17 cellular contexts compared by ENCODE assay signal in the genomic region with DNA sequence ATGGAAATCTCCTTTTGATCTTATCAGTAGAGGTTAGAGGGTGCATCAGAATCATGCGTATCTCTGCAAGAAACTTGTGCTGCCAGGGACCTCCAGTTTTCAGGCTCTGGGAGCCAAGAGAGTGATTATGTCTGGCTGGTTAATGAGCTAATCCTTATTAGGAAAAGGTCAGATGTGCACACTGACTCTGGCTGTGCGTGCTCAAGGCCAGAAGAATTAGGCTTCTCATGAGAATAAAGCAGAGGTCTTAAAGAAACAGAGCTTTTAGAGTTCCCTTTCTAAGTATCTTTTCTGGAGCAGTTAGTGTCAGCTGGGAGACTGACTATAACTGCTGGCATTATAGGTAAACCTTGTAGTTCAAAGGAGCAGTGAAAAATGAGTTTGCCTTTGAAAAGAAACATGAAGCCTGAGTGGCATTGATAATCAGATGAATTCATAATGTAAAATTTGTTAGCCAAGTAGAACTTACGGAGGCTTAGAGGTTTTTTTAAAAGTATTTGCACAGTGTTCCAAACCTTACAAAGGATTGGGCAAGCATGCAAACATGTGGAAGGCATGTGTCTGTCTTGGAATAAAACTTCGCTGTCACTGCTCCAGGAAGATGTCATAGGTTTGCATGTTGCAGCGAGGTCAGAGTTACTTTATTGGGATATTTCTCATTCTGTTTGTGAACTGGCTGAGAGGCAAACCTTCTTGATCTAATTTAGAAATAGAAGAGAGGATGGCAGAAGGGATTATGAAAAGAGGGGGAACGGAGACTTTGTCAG.
A peak's percentile ranks its signal among the peaks of the same experiment; 100 is the strongest.
DNase-seq lines count a peak whose midpoint lies in the region; ATAC-seq, FAIRE-seq and TF ChIP-seq lines count a peak whose summit lies in the region.
"Had no signal": no experiment of that assay in that cellular context is flagged by ENCODE, and none has a peak within 500 bp of the region (broad histone marks: within the 10 kb centered on the region; RNA-seq: fewer than 3 reads in every experiment).

No MANE protein-coding gene starts in this region.

- DNase-seq in GM04504 (ENCODE audit: low read depth) (peak; percentile 58), lower lobe of right lung (no peak), stromal cell of bone marrow (ENCODE audit: low read depth) (peak; percentile 66), HAP-1 (ENCODE audit: low spot score in 2 of 2) (no peak), Kasumi-1 (lab: John Stamatoyannopoulos, UW) (no peak), GM13977 (ENCODE audit: low spot score) (no peak), COLO829 (ENCODE audit: low spot score) (no peak)
- DNase-seq: activated CD8-positive, alpha-beta memory T cell treated with anti-CD3 and anti-CD28 coated beads, Interleukin-2, amount 50 U/mL, for 4 hours; activated naive CD4-positive, alpha-beta T cell treated with anti-CD3 and anti-CD28 coated beads, Interleukin-2, amount 10 ng/mL, durations not matched to agents 7 days and 5 days; C1 segment of cervical spinal cord; dorsolateral prefrontal cortex; NCI-H146; NCI-H510A treated with DMSO at 0.1 percent for 48 hours; stimulated activated naive CD8-positive, alpha-beta T cell treated with anti-CD3 and anti-CD28 coated beads, Interleukin-15, amount 100 ng/mL, for 72 hours; T1000 had no signal

- in situ Hi-C loops in HAP-1 (cut with MboI; ENCODE audit: low sequenced_read_pairs) (no loop called here), GM13977 (cut with MboI; ENCODE audit: low pct_unique_long_range_greater_than_20kb, low sequenced_read_pairs, unreplicated experiment) (no loop called here)

- H3K4me1 ChIP-seq in lower lobe of right lung, result peaks cover 7% of the 10 kb centered on the region
- H3K4me1 ChIP-seq in HAP-1, result no peaks in the 10 kb centered on the region
- H3K4me1 ChIP-seq: body of pancreas had no signal

- ATAC-seq in lower lobe of right lung, result peak; percentile 31 to 35
- ATAC-seq: body of pancreas; stimulated activated naive CD8-positive, alpha-beta T cell treated with anti-CD3 and anti-CD28 coated beads, Interleukin-15, amount 100 ng/mL, for 72 hours had no signal

- H3K9me3 ChIP-seq in lower lobe of right lung (no peaks in the 10 kb centered on the region), HAP-1 (no peaks in the 10 kb centered on the region)
- H3K9me3 ChIP-seq: body of pancreas had no signal

- no peak for TF ChIP-seq CTCF in lower lobe of right lung (IDR thresholded peaks at IDR 0.05)
- TF ChIP-seq CTCF in GM13977 (IDR thresholded peaks at IDR 0.05; ENCODE audit: extremely low read depth, insufficient read depth, missing control alignments), result no peak

- FAIRE-seq in endometrium (lab: Jason Lieb, UNC), result peak; percentile 54

- H3K4me3 ChIP-seq in lower lobe of right lung, result no peak overlapping the region
- no peak overlapping the region for H3K4me3 ChIP-seq in HAP-1
- H3K4me3 ChIP-seq: body of pancreas, dorsolateral prefrontal cortex had no signal

- intact Hi-C loops in lower lobe of right lung (cut with DNase I), result no loop called here

- H3K36me3 ChIP-seq in lower lobe of right lung, result no peaks in the 10 kb centered on the region
- H3K36me3 ChIP-seq in HAP-1 (replicated peaks), result no peaks in the 10 kb centered on the region

- H3K27me3 ChIP-seq in lower lobe of right lung (ENCODE audit: low read depth) (no peaks in the 10 kb centered on the region), HAP-1 (ENCODE audit: low read depth) (no peaks in the 10 kb centered on the region)
- H3K27me3 ChIP-seq: body of pancreas had no signal

- no peak overlapping the region for H3K27ac ChIP-seq in lower lobe of right lung
- H3K27ac ChIP-seq: body of pancreas had no signal

Comparison
In these comparisons a context has a peak if more than half of its experiments do, and no peak if none do; other contexts are left out.
1. DNase-seq: peak in GM04504 (single experiment) and stromal cell of bone marrow (single experiment); none in lower lobe of right lung (single experiment), HAP-1 (0 of 2), Kasumi-1 (0 of 2), GM13977 (single experiment) and COLO829 (single experiment).